In genomic region chr13:73520566-73521290, GRCh38 we compare ENCODE assay signal across 16 cellular contexts.
DNase-seq lines count a peak whose midpoint lies in the region; ATAC-seq and TF ChIP-seq lines count a peak whose summit lies in the region.
"Had no signal": no experiment of that assay in that cellular context is flagged by ENCODE, and none has a peak within 500 bp of the region (broad histone marks: within the 10 kb centered on the region; RNA-seq: fewer than 3 reads in every experiment).

No MANE protein-coding gene starts in this region.

- ATAC-seq in SK-N-SH treated with all-trans-retinoic acid at 6 μM for 48 hours (no peak; the same call in 2 of the 3 replicates), GM19328 (IDR thresholded peaks at IDR 0.05; ENCODE audit: unreplicated experiment) (no peak)
- ATAC-seq in stimulated activated memory B cell treated with anti-CD40 and anti-IgM and Interleukin-4, amounts not matched to agents 10 μg/mL and 1 μg/mL and 100 μg/mL, for 72 hours = no peak
- ATAC-seq: GM12878, HCT116 had no signal

- TF ChIP-seq CTCF in SK-N-SH (IDR thresholded peaks at IDR 0.05) (no peak), Loucy (conservative IDR thresholded peaks at IDR 0.05; ENCODE audit: low read length) (no peak), nephron (IDR thresholded peaks at IDR 0.05; ENCODE audit: unreplicated experiment in 3 of 3) (no peak)

- no peak overlapping the region for H3K9ac ChIP-seq in SK-N-SH
- no peak overlapping the region for H3K9ac ChIP-seq in Loucy (ENCODE audit: low read depth, low read length, poor library complexity, severe bottlenecking)

- H3F3A ChIP-seq in SK-N-SH (replicated peaks; ENCODE audit: insufficient read depth) (no peaks in the 10 kb centered on the region), Loucy (ENCODE audit: low read depth) (no peaks in the 10 kb centered on the region)

- TF ChIP-seq RAD21 in SK-N-SH (IDR thresholded peaks at IDR 0.05; ENCODE audit: low read length) = no peak

- no peaks in the 10 kb centered on the region for H3K4me1 ChIP-seq in SK-N-SH (ENCODE audit: control insufficient read depth in 1 of 2, insufficient read depth in 2 of 2, low read depth in 1 of 2, low read length in 1 of 2)
- no peaks in the 10 kb centered on the region for H3K4me1 ChIP-seq in Loucy (ENCODE audit: insufficient read depth, low read length, poor library complexity, severe bottlenecking)
- H3K4me1 ChIP-seq: pancreas had no signal

- no peaks in the 10 kb centered on the region for H3K27me3 Mint-ChIP-seq in activated naive CD8-positive, alpha-beta T cell
- no peaks in the 10 kb centered on the region for H3K27me3 Mint-ChIP-seq in nephron (ENCODE audit: low read depth)
- no peaks in the 10 kb centered on the region for H3K27me3 Mint-ChIP-seq in stimulated activated memory B cell treated with anti-CD40 and anti-IgM and Interleukin-4, amounts not matched to agents 10 μg/mL and 1 μg/mL and 100 μg/mL, for 72 hours

- H3K4me1 Mint-ChIP-seq in activated naive CD8-positive, alpha-beta T cell (ENCODE audit: low read depth) = peaks cover 22% of the 10 kb centered on the region
- peaks cover 28% of the 10 kb centered on the region for H3K4me1 Mint-ChIP-seq in nephron
- no peaks in the 10 kb centered on the region for H3K4me1 Mint-ChIP-seq in stimulated activated memory B cell treated with anti-CD40 and anti-IgM and Interleukin-4, amounts not matched to agents 10 μg/mL and 1 μg/mL and 100 μg/mL, for 72 hours

- H3K9me2 ChIP-seq in SK-N-SH (no peaks in the 10 kb centered on the region), Loucy (replicated peaks; ENCODE audit: low read depth, low read length) (no peaks in the 10 kb centered on the region)

- H3K4me2 ChIP-seq in SK-N-SH (no peak overlapping the region; the same call in 1 of the 2 replicates), Loucy (ENCODE audit: low read depth, low read length, poor library complexity, severe bottlenecking) (peak overlapping the region; percentile 47)

- no peak overlapping the region for H3K4me3 ChIP-seq in SK-N-SH (ENCODE audit: low read depth in 2 of 2, low read length in 1 of 2)
- peak overlapping the region; percentile 30 for H3K4me3 ChIP-seq in Loucy (ENCODE audit: low read length, poor library complexity, severe bottlenecking)
- H3K4me3 ChIP-seq: coronary artery, GM12878, pancreas had no signal

- no peak for TF ChIP-seq EP300 in SK-N-SH (IDR thresholded peaks at IDR 0.05; ENCODE audit: borderline replicate concordance in 1 of 2, low read depth in 1 of 2, low read length in 1 of 2)

- H3K79me2 ChIP-seq in SK-N-SH (ENCODE audit: insufficient read depth) (no peaks in the 10 kb centered on the region), Loucy (ENCODE audit: insufficient read depth, low read length) (no peaks in the 10 kb centered on the region)

- DNase-seq in SK-N-SH (no peak), NCI-H82 treated with DMSO at 0.1 percent for 48 hours (lab: John Stamatoyannopoulos, UW; ENCODE audit: unreplicated experiment) (no peak)
- DNase-seq: activated CD8-positive, alpha-beta memory T cell treated with anti-CD3 and anti-CD28 coated beads, Interleukin-2, amount 50 U/mL, for 4 hours; glutamatergic neuron; mesendoderm; NCI-H1092; pancreas had no signal

- H3K9me3 ChIP-seq in SK-N-SH (no peaks in the 10 kb centered on the region), Loucy (ENCODE audit: insufficient read depth, low read depth, low read length) (no peaks in the 10 kb centered on the region)
- H3K9me3 ChIP-seq: pancreas had no signal

- H4K20me1 ChIP-seq in SK-N-SH (ENCODE audit: insufficient read depth) (no peaks in the 10 kb centered on the region), Loucy (ENCODE audit: insufficient read depth, low read length, poor library complexity, severe bottlenecking) (no peaks in the 10 kb centered on the region)

- 65% methylated on average over 8 of the region's 8 CpGs for WGBS in SK-N-SH (ENCODE audit: low lambda C conversion rate)

- H3K27me3 ChIP-seq in SK-N-SH (ENCODE audit: insufficient read depth) (no peaks in the 10 kb centered on the region), Loucy (ENCODE audit: insufficient read depth, low read length, poor library complexity, severe bottlenecking) (no peaks in the 10 kb centered on the region)
- H3K27me3 ChIP-seq: pancreas had no signal

- CTCF ChIA-PET in SK-N-SH (lab: Yijun Ruan, JAX) = no interaction called here

- POLR2A ChIA-PET in SK-N-SH (lab: Yijun Ruan, JAX) = no interaction called here

- H3K9me3 Mint-ChIP-seq in activated naive CD8-positive, alpha-beta T cell (ENCODE audit: low read depth) = no peaks in the 10 kb centered on the region
- H3K9me3 Mint-ChIP-seq in nephron = peaks cover 4% of the 10 kb centered on the region
- H3K9me3 Mint-ChIP-seq in stimulated activated memory B cell treated with anti-CD40 and anti-IgM and Interleukin-4, amounts not matched to agents 10 μg/mL and 1 μg/mL and 100 μg/mL, for 72 hours = no peaks in the 10 kb centered on the region

- peak overlapping the region; percentile 83 for H3K27ac Mint-ChIP-seq in activated naive CD8-positive, alpha-beta T cell
- H3K27ac Mint-ChIP-seq in nephron = peak overlapping the region in 2 of 3 experiments; percentile 1 to 81
- H3K27ac Mint-ChIP-seq in stimulated activated memory B cell treated with anti-CD40 and anti-IgM and Interleukin-4, amounts not matched to agents 10 μg/mL and 1 μg/mL and 100 μg/mL, for 72 hours = no peak overlapping the region

- H2AFZ ChIP-seq in SK-N-SH (ENCODE audit: low read depth) = 0 out of 2 replicates have a peak overlapping the region, but pooled peaks have one; percentile 44
- peak overlapping the region; percentile 75 for H2AFZ ChIP-seq in Loucy (ENCODE audit: low read length)

- peaks cover 4% of the 10 kb centered on the region for H3K36me3 Mint-ChIP-seq in activated naive CD8-positive, alpha-beta T cell
- H3K36me3 Mint-ChIP-seq in nephron (ENCODE audit: low read depth) = no peaks in the 10 kb centered on the region
- H3K36me3 Mint-ChIP-seq in stimulated activated memory B cell treated with anti-CD40 and anti-IgM and Interleukin-4, amounts not matched to agents 10 μg/mL and 1 μg/mL and 100 μg/mL, for 72 hours = no peaks in the 10 kb centered on the region

- H3K27ac ChIP-seq in SK-N-SH (ENCODE audit: low read depth in 2 of 2, low read length in 1 of 2) = no peak overlapping the region
- H3K27ac ChIP-seq: coronary artery, pancreas had no signal

- no peaks in the 10 kb centered on the region for H3K36me3 ChIP-seq in SK-N-SH (replicated peaks in 1 of 2; ENCODE audit: control insufficient read depth in 1 of 2, insufficient read depth in 2 of 2, low read length in 1 of 2)
- no peaks in the 10 kb centered on the region for H3K36me3 ChIP-seq in Loucy (ENCODE audit: insufficient read depth, low read length)
- H3K36me3 ChIP-seq: pancreas had no signal

- peak overlapping the region; percentile 80 for H3K4me3 Mint-ChIP-seq in activated naive CD8-positive, alpha-beta T cell
- no peak overlapping the region for H3K4me3 Mint-ChIP-seq in nephron
- no peak overlapping the region for H3K4me3 Mint-ChIP-seq in stimulated activated memory B cell treated with anti-CD40 and anti-IgM and Interleukin-4, amounts not matched to agents 10 μg/mL and 1 μg/mL and 100 μg/mL, for 72 hours

TF ChIP-seq in SK-N-SH, 30 proteins besides CTCF, POLR2A, EP300 and RAD21 (continues in another document):
- TF ChIP-seq MAX (IDR thresholded peaks at IDR 0.05; ENCODE audit: low read depth) (no peak), EZH2phosphoT487 (IDR thresholded peaks at IDR 0.05; ENCODE audit: borderline replicate concordance, low read depth) (no peak), ZBTB33 (IDR thresholded peaks at IDR 0.05; ENCODE audit: borderline replicate concordance, low read depth) (no peak), TCF12 (IDR thresholded peaks at IDR 0.05) (no peak), TEAD4 (IDR thresholded peaks at IDR 0.05; ENCODE audit: borderline replicate concordance, insufficient read depth) (no peak)

TF ChIP-seq in SK-N-SH treated with all-trans-retinoic acid at 6 μM for 48 hours, 23 proteins besides CTCF, POLR2A, EP300 and RAD21:
- TF ChIP-seq ZNF70 (CRISPR knock-in tag; IDR thresholded peaks at IDR 0.05) (no peak), ESRRG (CRISPR knock-in tag; IDR thresholded peaks at IDR 0.05) (no peak), ARNTL (CRISPR knock-in tag; IDR thresholded peaks at IDR 0.05; ENCODE audit: borderline replicate concordance, low read depth) (no peak)
